ENCODE assay signal across 1 cellular context in the genomic region with DNA sequence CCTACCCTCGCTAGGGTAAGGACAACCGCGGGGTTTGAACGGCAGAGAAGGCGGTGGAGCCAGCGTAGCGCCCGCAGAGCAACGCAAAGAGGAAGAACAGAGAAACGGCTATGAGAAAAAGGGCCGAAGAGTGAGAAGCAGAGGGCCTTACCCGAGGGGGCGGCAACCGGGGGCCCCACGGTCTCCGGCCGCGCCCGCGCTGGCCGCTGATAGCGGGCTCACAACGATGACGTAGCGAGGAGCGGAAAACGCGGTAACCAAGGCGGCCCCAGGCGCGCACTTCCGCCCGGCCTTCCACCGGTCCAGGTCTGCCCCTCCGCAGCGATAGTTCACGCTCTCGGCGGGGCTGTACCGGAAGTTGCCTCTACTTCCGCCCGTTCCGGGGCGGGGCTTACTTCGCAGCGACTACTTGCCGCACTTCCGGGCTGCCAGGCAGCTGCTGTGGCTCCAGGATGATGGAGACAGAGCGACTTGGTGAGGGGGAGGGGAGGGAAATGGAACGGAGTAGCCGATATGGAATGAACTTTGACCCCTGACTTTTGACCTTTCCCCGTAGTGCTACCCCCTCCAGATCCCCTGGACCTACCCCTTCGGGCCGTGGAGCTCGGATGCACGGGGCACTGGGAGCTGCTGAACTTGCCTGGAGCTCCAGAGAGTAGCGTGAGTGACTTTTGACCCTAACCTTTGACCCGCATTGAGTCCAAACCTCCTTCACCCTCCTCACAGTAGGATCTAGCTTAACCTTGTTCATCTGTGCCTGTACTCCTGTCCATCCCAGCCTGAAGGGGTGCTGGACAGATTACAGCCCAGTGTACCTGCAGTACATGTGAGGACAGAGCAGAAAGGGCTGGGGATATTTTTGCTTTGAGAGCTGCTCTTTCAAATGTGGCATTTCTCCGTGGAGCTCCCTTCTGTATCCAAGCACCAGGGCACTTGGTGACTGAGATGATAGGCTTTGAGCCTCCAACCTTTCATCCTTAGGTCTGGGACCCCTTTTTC.
TF ChIP-seq lines count a peak whose summit lies in the region.

A gene with protein sequence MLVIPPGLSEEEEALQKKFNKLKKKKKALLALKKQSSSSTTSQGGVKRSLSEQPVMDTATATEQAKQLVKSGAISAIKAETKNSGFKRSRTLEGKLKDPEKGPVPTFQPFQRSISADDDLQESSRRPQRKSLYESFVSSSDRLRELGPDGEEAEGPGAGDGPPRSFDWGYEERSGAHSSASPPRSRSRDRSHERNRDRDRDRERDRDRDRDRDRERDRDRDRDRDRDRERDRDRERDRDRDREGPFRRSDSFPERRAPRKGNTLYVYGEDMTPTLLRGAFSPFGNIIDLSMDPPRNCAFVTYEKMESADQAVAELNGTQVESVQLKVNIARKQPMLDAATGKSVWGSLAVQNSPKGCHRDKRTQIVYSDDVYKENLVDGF (minus strand): TSS at position 231 of the 999 bp plus-strand sequence. CDS start 525 bp downstream, outside the sequence.
A gene (plus strand): TSS at position 435 of the 999 bp plus-strand sequence. CDS start 18 bp downstream, at position 453.

TF ChIP-seq in HCT116, 20 proteins besides CTCF, POLR2A, EP300 and RAD21 (continued from another document):
- TF ChIP-seq TCF7L2 (IDR thresholded peaks at IDR 0.05; ENCODE audit: borderline replicate concordance, extremely low read depth, insufficient read depth, insufficient read length) (peak; percentile 38), EZH2 (IDR thresholded peaks at IDR 0.05) (no peak)
